In genomic region chr22:39003165-39003638, GRCh38 we compare ENCODE assay signal across 8 cellular contexts. TPM values are rescaled to one million over a fixed set of nuclear protein-coding genes. Genes with fewer than 3 reads are reported as not detected.
DNase-seq lines count a peak whose midpoint lies in the region; ATAC-seq and TF ChIP-seq lines count a peak whose summit lies in the region.

No MANE protein-coding gene starts in this region.

- peak; percentile 88 for DNase-seq in AG08396 (ENCODE audit: low spot score)
- peak; percentile 95 for DNase-seq in KBM-7
- peak; percentile 76 for DNase-seq in SKM-1 (lab: John Stamatoyannopoulos, UW; ENCODE audit: unreplicated experiment)
- peak; percentile 86 for DNase-seq in activated naive CD4-positive, alpha-beta T cell treated with anti-CD3 and anti-CD28 coated beads, Interleukin-2, amount 10 ng/mL, durations not matched to agents 7 days and 5 days
- DNase-seq in glutamatergic neuron: peak; percentile 72
- DNase-seq in posterior vena cava (ENCODE audit: low spot score): peak; percentile 90
- DNase-seq in uterus: peak; percentile 75 to 77

- H3K9me3 ChIP-seq in uterus: no peaks in the 10 kb centered on the region

- peak; percentile 64 for ATAC-seq in GM18520 (IDR thresholded peaks at IDR 0.05; ENCODE audit: unreplicated experiment)

- no peak for TF ChIP-seq POLR2A in uterus (IDR thresholded peaks at IDR 0.05)

- TF ChIP-seq CTCF in glutamatergic neuron (IDR thresholded peaks at IDR 0.05; ENCODE audit: partially characterized antibody, unreplicated experiment) (peak; percentile 79), uterus (IDR thresholded peaks at IDR 0.05) (peak; percentile 70 to 82 (median 74))

- H3K4me3 Mint-ChIP-seq in activated naive CD4-positive, alpha-beta T cell treated with anti-CD3 and anti-CD28 coated beads, Interleukin-2, amount 10 ng/mL, durations not matched to agents 7 days and 5 days: no peak overlapping the region
- H3K4me3 Mint-ChIP-seq in glutamatergic neuron (ENCODE audit: unreplicated experiment): no peak overlapping the region

- H3K36me3 Mint-ChIP-seq in activated naive CD4-positive, alpha-beta T cell treated with anti-CD3 and anti-CD28 coated beads, Interleukin-2, amount 10 ng/mL, durations not matched to agents 7 days and 5 days: no peaks in the 10 kb centered on the region
- peaks cover 3% of the 10 kb centered on the region for H3K36me3 Mint-ChIP-seq in glutamatergic neuron (ENCODE audit: unreplicated experiment)

- H3K4me3 ChIP-seq in uterus: no peak overlapping the region

- peaks cover 49% of the 10 kb centered on the region for H3K27me3 Mint-ChIP-seq in activated naive CD4-positive, alpha-beta T cell treated with anti-CD3 and anti-CD28 coated beads, Interleukin-2, amount 10 ng/mL, durations not matched to agents 7 days and 5 days
- H3K27me3 Mint-ChIP-seq in glutamatergic neuron (ENCODE audit: unreplicated experiment): peaks cover 2% of the 10 kb centered on the region

- in situ Hi-C loops in KBM-7 (cut with MboI; ENCODE audit: low pct_unique_long_range_greater_than_20kb, low sequenced_read_pairs): no loop called here

- CTCF ChIA-PET in activated naive CD4-positive, alpha-beta T cell treated with anti-CD3 and anti-CD28 coated beads, Interleukin-2, amount 10 ng/mL, durations not matched to agents 7 days and 5 days (lab: Charles Lee): interaction anchor here (0.5 to 4.6 kb wide), 24 partner anchors 10 to 308 kb away, joined by 3 to 81 read pairs (median 4); partner anchors contain the start of genes APOBEC3B and APOBEC3C

- intact Hi-C loops in posterior vena cava (cut with DNase I) (loop anchor here in 1 of 2 donors (5.0 to 10.0 kb wide), 3 partner anchors 122 to 236 kb away; no protein-coding TSS in a partner anchor), uterus (cut with DNase I; ENCODE audit: low total_unique reads) (no loop called here)

- peaks cover 2% of the 10 kb centered on the region for H3K9me3 Mint-ChIP-seq in activated naive CD4-positive, alpha-beta T cell treated with anti-CD3 and anti-CD28 coated beads, Interleukin-2, amount 10 ng/mL, durations not matched to agents 7 days and 5 days
- peaks cover 3% of the 10 kb centered on the region for H3K9me3 Mint-ChIP-seq in glutamatergic neuron (ENCODE audit: unreplicated experiment)

- H3K27ac Mint-ChIP-seq in activated naive CD4-positive, alpha-beta T cell treated with anti-CD3 and anti-CD28 coated beads, Interleukin-2, amount 10 ng/mL, durations not matched to agents 7 days and 5 days: no peak overlapping the region
- no peak overlapping the region for H3K27ac Mint-ChIP-seq in glutamatergic neuron (ENCODE audit: unreplicated experiment)

- no peaks in the 10 kb centered on the region for H3K36me3 ChIP-seq in uterus

- H3K27ac ChIP-seq in uterus: no peak overlapping the region

- peaks cover 15% of the 10 kb centered on the region for H3K4me1 Mint-ChIP-seq in activated naive CD4-positive, alpha-beta T cell treated with anti-CD3 and anti-CD28 coated beads, Interleukin-2, amount 10 ng/mL, durations not matched to agents 7 days and 5 days
- H3K4me1 Mint-ChIP-seq in glutamatergic neuron (ENCODE audit: low read depth, unreplicated experiment): no peaks in the 10 kb centered on the region

- H3K27me3 ChIP-seq in uterus: no peaks in the 10 kb centered on the region

- H3K4me1 ChIP-seq in uterus: no peaks in the 10 kb centered on the region

RNA-seq across cellular contexts. Expression of gene APOBEC3C, which starts 10.9 kb away (rescaled TPM):
- 0.71 TPM for total RNA-seq in glutamatergic neuron (ENCODE audit: unreplicated experiment)
- total RNA-seq in posterior vena cava: 10 to 100 TPM; 18.7 to 31.5 TPM
- total RNA-seq in uterus: 10 to 100 TPM in 1 of 4 donors, 1 to 10 TPM in 3; 3.6 to 48.2 (median 6.7) TPM

RNA-seq across cellular contexts. Expression of gene APOBEC3D, which starts 17.7 kb away (rescaled TPM):
- 0.64 TPM for total RNA-seq in glutamatergic neuron (ENCODE audit: unreplicated experiment)
- 1 to 10 TPM; 1.3 to 4.2 TPM for total RNA-seq in posterior vena cava
- total RNA-seq in uterus: 1 to 10 TPM in 2 of 4 donors, not detected in 2; 2.1 to 9.6 TPM

RNA-seq across cellular contexts. Expression of gene APOBEC3B, which starts 21.1 kb away (rescaled TPM):
- total RNA-seq in glutamatergic neuron (ENCODE audit: unreplicated experiment) (not detected), posterior vena cava (under 1 TPM; 0.14 to 0.56 TPM), uterus (1 to 10 TPM in 2 of 4 donors, not detected in 2; 1.2 to 1.5 TPM)

RNA-seq across cellular contexts. Expression of gene APOBEC3F, which starts 37.5 kb away (rescaled TPM):
- total RNA-seq in glutamatergic neuron (ENCODE audit: unreplicated experiment): 2.8 TPM
- 1 to 10 TPM; 5.5 to 9.8 TPM for total RNA-seq in posterior vena cava
- 10 to 100 TPM in 1 of 4 donors, 1 to 10 TPM in 2, not detected in 1; 1.2 to 26.6 (median 4.2) TPM for total RNA-seq in uterus

RNA-seq across cellular contexts. Expression of gene APOBEC3A, which starts 45.8 kb away (rescaled TPM):
- total RNA-seq in glutamatergic neuron (ENCODE audit: unreplicated experiment) (not detected), posterior vena cava (1 to 10 TPM; 2.5 to 5.6 TPM), uterus (not detected)
